ENCODE assay signal across 8 cellular contexts in the genomic region with DNA sequence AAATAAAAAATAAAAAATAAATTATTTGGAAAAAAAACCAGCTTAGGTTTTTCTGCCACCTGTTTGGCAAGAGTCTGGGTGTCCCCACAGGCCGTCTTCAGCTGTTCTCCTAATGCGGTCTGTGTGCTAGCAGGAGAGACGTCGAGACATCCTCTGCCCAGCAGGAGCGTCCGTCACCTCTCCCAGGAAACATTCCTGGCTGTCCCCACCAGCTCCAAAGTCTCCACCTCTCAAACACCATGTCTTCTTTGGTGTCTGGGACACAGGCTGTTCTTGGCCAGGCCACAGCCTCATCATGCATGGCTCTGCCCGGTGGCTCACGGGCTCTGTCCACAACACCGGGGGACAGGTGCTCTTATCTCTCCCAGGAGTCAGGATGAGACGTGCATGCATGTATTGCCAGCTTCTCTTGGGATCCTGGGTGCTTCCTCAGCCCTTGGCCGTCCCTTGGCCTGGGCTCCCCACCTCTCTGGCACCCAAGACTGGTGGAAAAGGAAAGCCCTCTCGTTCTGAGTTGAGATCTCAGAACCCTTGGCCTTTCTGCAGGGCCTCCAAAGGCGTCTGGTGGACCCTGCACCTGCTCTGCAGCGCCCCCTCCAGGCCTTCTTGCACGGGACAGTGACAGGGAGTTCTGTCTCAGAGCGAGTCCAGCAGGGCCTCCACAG.
DNase-seq lines count a peak whose midpoint lies in the region; ATAC-seq and TF ChIP-seq lines count a peak whose summit lies in the region.

No MANE protein-coding gene starts in this region.

- no peak overlapping the region for H3K9ac ChIP-seq in PC-3 (ENCODE audit: low read length)
- H3K9ac ChIP-seq in mammary epithelial cell (ENCODE audit: insufficient read depth, low read length) = no peak overlapping the region

- TF ChIP-seq CTCF in heart right ventricle (IDR thresholded peaks at IDR 0.05) (peak in 7 of 9 donors; percentile 29 to 49 (median 37)), PC-3 (conservative IDR thresholded peaks at IDR 0.05; ENCODE audit: low read depth, low read length) (peak; percentile 81), mammary epithelial cell (conservative IDR thresholded peaks at IDR 0.05 in 1 of 2, IDR thresholded peaks at IDR 0.05 in 1 of 2; ENCODE audit: extremely low read depth in 1 of 2, insufficient read depth in 1 of 2, low read depth in 1 of 2, low read length in 2 of 2) (peak; percentile 46 to 49), nephron progenitor cell (IDR thresholded peaks at IDR 0.05) (peak; percentile 69), tibial artery (IDR thresholded peaks at IDR 0.05) (peak in 1 of 2 experiments; percentile 12)

- DNase-seq in heart right ventricle = no peak
- no peak for DNase-seq in Right ventricle myocardium inferior (ENCODE audit: missing footprints)
- DNase-seq in PC-3 = peak; percentile 52
- DNase-seq in mammary epithelial cell = no peak
- peak; percentile 86 for DNase-seq in nephron progenitor cell
- DNase-seq in tibial artery = no peak

- intact Hi-C loops in heart right ventricle (cut with DNase I) = loop anchor here in 1 of 10 donors (10.0 kb wide), 1 partner anchor 61 kb away; no protein-coding TSS in a partner anchor
- intact Hi-C loops in Right ventricle myocardium inferior (cut with DNase I) = no loop called here
- intact Hi-C loops in PC-3 (cut with micrococcal nuclease) = loop anchor here (2.0 kb wide), 2 partner anchors 49 to 85 kb away; a partner anchor contains a TSS
- intact Hi-C loops in mammary epithelial cell (cut with micrococcal nuclease) = no loop called here
- intact Hi-C loops in tibial artery (cut with DNase I; ENCODE audit: low total_unique reads) = no loop called here

- H3K27ac Mint-ChIP-seq in nephron progenitor cell = no peak overlapping the region

- H3K4me3 ChIP-seq in heart right ventricle (no peak overlapping the region), PC-3 (ENCODE audit: low read length) (no peak overlapping the region), mammary epithelial cell (replicated peaks in 1 of 3; ENCODE audit: insufficient read depth in 1 of 3, low read depth in 2 of 3, low read length in 3 of 3) (no peak overlapping the region), tibial artery (no peak overlapping the region)

- no peaks in the 10 kb centered on the region for H3K36me3 ChIP-seq in heart right ventricle
- H3K36me3 ChIP-seq in PC-3 (ENCODE audit: low read depth, low read length) = no peaks in the 10 kb centered on the region
- no peaks in the 10 kb centered on the region for H3K36me3 ChIP-seq in mammary epithelial cell (ENCODE audit: insufficient read depth, low read length)
- no peaks in the 10 kb centered on the region for H3K36me3 ChIP-seq in tibial artery

- no peaks in the 10 kb centered on the region for H3K9me3 ChIP-seq in heart right ventricle
- H3K9me3 ChIP-seq in PC-3 (ENCODE audit: low read length) = no peaks in the 10 kb centered on the region
- H3K9me3 ChIP-seq in mammary epithelial cell (replicated peaks; ENCODE audit: insufficient read depth, low read length) = no peaks in the 10 kb centered on the region
- H3K9me3 ChIP-seq in tibial artery = no peaks in the 10 kb centered on the region

- in situ Hi-C loops in mammary epithelial cell (cut with MboI; ENCODE audit: low sequenced_read_pairs in 2 of 2) = no loop called here

- H3K9me2 ChIP-seq in PC-3 (replicated peaks; ENCODE audit: low read length) = no peaks in the 10 kb centered on the region

- H3K27me3 ChIP-seq in heart right ventricle = peaks cover 8 to 88% (median 63%) of the 10 kb centered on the region in 7 donors
- H3K27me3 ChIP-seq in PC-3 (ENCODE audit: low read length) = peaks cover 2% of the 10 kb centered on the region; the same call in 1 of the 2 replicates
- no peaks in the 10 kb centered on the region for H3K27me3 ChIP-seq in mammary epithelial cell (ENCODE audit: insufficient read depth, low read length)
- H3K27me3 ChIP-seq in tibial artery = peaks cover 0 to 78% of the 10 kb centered on the region in 2 donors

- CTCF ChIA-PET in PC-3 (lab: Charles Lee) = interaction anchor here (0.5 to 0.6 kb wide), 2 partner anchors 72 to 77 kb away, joined by 3 read pairs; no protein-coding TSS in a partner anchor
- CTCF ChIA-PET in mammary epithelial cell (lab: Charles Lee; ENCODE audit: low non-redundant PET) = no interaction called here

- H3K9me3 Mint-ChIP-seq in nephron progenitor cell = no peaks in the 10 kb centered on the region

- no peaks in the 10 kb centered on the region for H3F3A ChIP-seq in PC-3 (ENCODE audit: low read length, unreplicated experiment)

- peak overlapping the region; percentile 48 for H3K4me3 Mint-ChIP-seq in nephron progenitor cell

- BruUV-seq in PC-3 (replicated peaks; lab: Mats Ljungman, UMichigan) = no TSS peak
- BruUV-seq in mammary epithelial cell (replicated peaks; lab: Mats Ljungman, UMichigan) = no TSS peak

- POLR2A ChIA-PET in PC-3 (lab: Charles Lee; ENCODE audit: unreplicated experiment) = no interaction called here

- H4K20me1 ChIP-seq in PC-3 (ENCODE audit: low read length) = no peaks in the 10 kb centered on the region
- H4K20me1 ChIP-seq in mammary epithelial cell (ENCODE audit: insufficient read depth, low read length) = no peaks in the 10 kb centered on the region

- H2AFZ ChIP-seq in PC-3 (ENCODE audit: low read length) = no peak overlapping the region
- H2AFZ ChIP-seq in mammary epithelial cell (ENCODE audit: low read depth, low read length) = no peak overlapping the region

- peaks cover 39% of the 10 kb centered on the region for H3K27me3 Mint-ChIP-seq in nephron progenitor cell (ENCODE audit: low read depth, poor library complexity)

- no peaks in the 10 kb centered on the region for H3K36me3 Mint-ChIP-seq in nephron progenitor cell (ENCODE audit: low read depth)

- dilution Hi-C loops in mammary epithelial cell (cut with HindIII; ENCODE audit: low sequenced_read_pairs) = loop anchor here (10.0 kb wide), 1 partner anchor 49 kb away; no protein-coding TSS in a partner anchor

- peaks cover 30% of the 10 kb centered on the region for H3K4me1 Mint-ChIP-seq in nephron progenitor cell

- H3K4me2 ChIP-seq in PC-3 (ENCODE audit: low read length) (no peak overlapping the region), mammary epithelial cell (ENCODE audit: insufficient read depth, low read depth, low read length) (no peak overlapping the region)

- peaks cover 0 to 20% (median 11%) of the 10 kb centered on the region in 9 donors for H3K4me1 ChIP-seq in heart right ventricle
- H3K4me1 ChIP-seq in PC-3 (ENCODE audit: insufficient read depth, low read length) = peaks cover 19% of the 10 kb centered on the region
- H3K4me1 ChIP-seq in mammary epithelial cell (ENCODE audit: insufficient read depth, low read length) = peaks cover 22% of the 10 kb centered on the region
- H3K4me1 ChIP-seq in tibial artery = peaks cover 0 to 20% (median 16%) of the 10 kb centered on the region in 4 donors

- H3K27ac ChIP-seq in heart right ventricle (no peak overlapping the region), PC-3 (ENCODE audit: low read length) (no peak overlapping the region), mammary epithelial cell (ENCODE audit: insufficient read depth, low read depth, low read length) (no peak overlapping the region), tibial artery (no peak overlapping the region)

- H3K79me2 ChIP-seq in PC-3 (ENCODE audit: low read length) (no peaks in the 10 kb centered on the region), mammary epithelial cell (ENCODE audit: insufficient read depth, low read length) (no peaks in the 10 kb centered on the region)

- ATAC-seq in heart right ventricle = peak in 1 of 8 donors; percentile 32
- ATAC-seq in Right ventricle myocardium inferior = no peak
- no peak for ATAC-seq in PC-3
- no peak for ATAC-seq in HG03442 (IDR thresholded peaks at IDR 0.05; ENCODE audit: unreplicated experiment)
- no peak for ATAC-seq in HG03378 (IDR thresholded peaks at IDR 0.05; ENCODE audit: unreplicated experiment)

- 72 to 74% methylated on average over 16 of the region's 16 CpGs for WGBS in heart right ventricle, 2 donors
- WGBS in mammary epithelial cell (ENCODE audit: low coverage, missing lambda C conversion rate) = 81% methylated on average over 15 of the region's 16 CpGs

Comparison
In these comparisons a context has a peak if more than half of its experiments do, and no peak if none do; other contexts are left out.
1. DNase-seq: peak in PC-3 (single experiment) and nephron progenitor cell (single experiment); none in heart right ventricle (0 of 2), Right ventricle myocardium inferior (single experiment), mammary epithelial cell (single experiment) and tibial artery (0 of 2).